Comparison of ENCODE assay signal across 14 cellular contexts in the genomic region with DNA sequence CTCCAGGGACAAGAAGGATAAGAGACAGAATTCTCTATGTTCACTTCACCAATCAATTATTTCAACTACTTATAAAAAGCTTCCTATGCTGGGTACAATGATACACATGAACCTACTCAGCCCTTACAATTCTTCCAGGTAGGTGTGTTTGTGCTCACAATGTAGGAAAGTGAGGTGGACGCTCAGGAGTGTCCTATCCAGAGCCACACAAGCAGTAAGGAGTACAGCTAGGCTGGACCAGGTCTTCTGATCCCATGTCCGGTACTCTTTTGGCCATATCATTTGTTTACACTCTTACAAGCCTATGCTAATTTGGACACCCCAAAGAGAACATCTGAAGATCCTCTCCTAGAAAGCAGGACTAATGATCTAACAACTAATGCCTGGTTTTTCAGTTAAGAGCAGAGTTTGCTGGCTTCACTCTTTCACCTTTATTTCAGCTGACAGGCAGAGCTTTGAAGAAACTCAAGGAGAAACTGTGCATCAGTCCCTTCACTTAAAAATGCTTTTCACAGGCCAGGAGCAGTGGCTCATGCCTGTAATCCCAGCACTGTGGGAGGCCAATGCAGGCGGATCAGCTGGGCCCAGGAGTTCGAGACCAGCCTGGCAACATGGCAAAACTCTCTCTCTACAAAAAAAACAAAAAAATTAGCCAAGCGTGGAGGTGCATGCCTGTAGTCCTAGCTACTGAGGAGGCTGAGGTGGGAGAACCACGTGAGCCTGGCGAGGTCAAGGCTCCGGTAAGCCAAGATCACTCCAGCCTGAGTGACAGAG. TPM values are rescaled to one million over a fixed set of nuclear protein-coding genes. Genes with fewer than 3 reads are reported as not detected.
A peak's percentile ranks its signal among the peaks of the same experiment; 100 is the strongest.
DNase-seq lines count a peak whose midpoint lies in the region; ATAC-seq and TF ChIP-seq lines count a peak whose summit lies in the region.
"Had no signal": no experiment of that assay in that cellular context is flagged by ENCODE, and none has a peak within 500 bp of the region (broad histone marks: within the 10 kb centered on the region; RNA-seq: fewer than 3 reads in every experiment).

No MANE protein-coding gene starts in this region.

- ATAC-seq in Panc1 = peak; percentile 62
- no peak for ATAC-seq in HG02840 (IDR thresholded peaks at IDR 0.05; ENCODE audit: low FRiP score, unreplicated experiment)
- no peak for ATAC-seq in HG03565 (IDR thresholded peaks at IDR 0.05; ENCODE audit: unreplicated experiment)
- no peak for ATAC-seq in GM21529 (IDR thresholded peaks at IDR 0.05; ENCODE audit: unreplicated experiment)

- H3K4me1 ChIP-seq in Panc1 (ENCODE audit: control insufficient read depth, insufficient read depth, low read length) = peaks cover 49% of the 10 kb centered on the region
- H3K4me1 ChIP-seq in endodermal cell (ENCODE audit: control insufficient read depth, insufficient read depth, low read length) = peaks cover 5% of the 10 kb centered on the region
- H3K4me1 ChIP-seq: uterus had no signal

- BruUV-seq in Panc1 (replicated peaks; lab: Mats Ljungman, UMichigan) = no TSS peak

- H3K9me3 ChIP-seq in Panc1 (ENCODE audit: control insufficient read depth, insufficient read depth, low read depth, low read length) (no peaks in the 10 kb centered on the region), endodermal cell (ENCODE audit: control insufficient read depth, low read length) (no peaks in the 10 kb centered on the region)
- H3K9me3 ChIP-seq: uterus had no signal

- H3K9ac ChIP-seq in endodermal cell (ENCODE audit: extremely low read depth, low read length, poor library complexity, severe bottlenecking) = no peak overlapping the region

- TF ChIP-seq CTCF in CD14-positive monocyte (IDR thresholded peaks at IDR 0.05) (no peak), Panc1 (IDR thresholded peaks at IDR 0.05) (no peak), endodermal cell (conservative IDR thresholded peaks at IDR 0.05) (no peak), neural crest cell (conservative IDR thresholded peaks at IDR 0.05) (no peak)

- no peak overlapping the region for H3K4me3 Mint-ChIP-seq in CD14-positive monocyte
- H3K4me3 Mint-ChIP-seq in endodermal cell = no peak overlapping the region
- no peak overlapping the region for H3K4me3 Mint-ChIP-seq in neural crest cell
- H3K4me3 Mint-ChIP-seq: activated naive CD8-positive, alpha-beta T cell treated with anti-CD3 and anti-CD28 coated beads, Interleukin-2, amount 50 U/mL, for 24 hours; activated T-helper 1 cell treated with anti-CD3 and anti-CD28 coated beads, Interleukin-12 subunit alpha, Interleukin-12 subunit beta, Interleukin-2, Interleukin-4 antibody, amounts not matched to agents 30 ng/mL and 10 ng/mL and 1 ng/mL, durations not matched to agents 14 hours and 24 hours and 36 hours had no signal

- H3K27me3 ChIP-seq in Panc1 (ENCODE audit: control insufficient read depth, insufficient read depth, low read length) = no peaks in the 10 kb centered on the region
- no peaks in the 10 kb centered on the region for H3K27me3 ChIP-seq in endodermal cell (ENCODE audit: control insufficient read depth, insufficient read depth, low read length, poor library complexity, severe bottlenecking)
- H3K27me3 ChIP-seq: uterus had no signal

- H3K4me3 ChIP-seq in Panc1 (ENCODE audit: low read depth in 2 of 2, low read length in 2 of 2) = peak overlapping the region in 1 of 2 experiments; percentile 6; a peak in 1 of 4 replicates
- no peak overlapping the region for H3K4me3 ChIP-seq in endodermal cell (ENCODE audit: low read length)
- H3K4me3 ChIP-seq: uterus had no signal

- CTCF ChIA-PET in Panc1 (lab: Charles Lee) = interaction anchor here (0.6 kb wide), 2 partner anchors 18 to 120 kb away, joined by 3 read pairs; no protein-coding TSS in a partner anchor

- H3K9me3 Mint-ChIP-seq in CD14-positive monocyte (peaks cover 0 to 6% (median 0%) of the 10 kb centered on the region in 7 donors), endodermal cell (peaks cover 2% of the 10 kb centered on the region), neural crest cell (peaks cover 8% of the 10 kb centered on the region)
- H3K9me3 Mint-ChIP-seq: activated naive CD8-positive, alpha-beta T cell treated with anti-CD3 and anti-CD28 coated beads, Interleukin-2, amount 50 U/mL, for 24 hours; activated T-helper 1 cell treated with anti-CD3 and anti-CD28 coated beads, Interleukin-12 subunit alpha, Interleukin-12 subunit beta, Interleukin-2, Interleukin-4 antibody, amounts not matched to agents 30 ng/mL and 10 ng/mL and 1 ng/mL, durations not matched to agents 14 hours and 24 hours and 36 hours had no signal

- intact Hi-C loops in CD14-positive monocyte (cut with micrococcal nuclease) = no loop called here
- intact Hi-C loops in Panc1 (cut with micrococcal nuclease; ENCODE audit: unreplicated experiment) = no loop called here

- WGBS in endodermal cell (ENCODE audit: insufficient coverage in 1 of 2, insufficient read length in 1 of 2), 2 experiments = 78 to 94% methylated on average over 2 to 8 of the region's 8 CpGs

- POLR2A ChIA-PET in Panc1 (lab: Charles Lee) = interaction anchor here (0.6 to 1.0 kb wide), 2 partner anchors 140 to 1879 kb away, joined by 4 to 11 read pairs; a partner anchor contains a TSS

- no peaks in the 10 kb centered on the region for H3K36me3 ChIP-seq in Panc1 (ENCODE audit: control insufficient read depth, insufficient read depth, low read length)
- H3K36me3 ChIP-seq in endodermal cell (ENCODE audit: control insufficient read depth, insufficient read depth, low read length) = no peaks in the 10 kb centered on the region
- H3K36me3 ChIP-seq: uterus had no signal

- H3K36me3 Mint-ChIP-seq in CD14-positive monocyte (peaks cover 0 to 2% of the 10 kb centered on the region in 2 donors), endodermal cell (ENCODE audit: low read depth) (peaks cover 15% of the 10 kb centered on the region), neural crest cell (ENCODE audit: low read depth) (peaks cover 11% of the 10 kb centered on the region)

- in situ Hi-C loops in Panc1 (cut with HindIII; ENCODE audit: low pct_unique_long_range_greater_than_20kb, low sequenced_read_pairs) = no loop called here

- H3K27me3 Mint-ChIP-seq in CD14-positive monocyte (ENCODE audit: low read depth in 3 of 3) (no peaks in the 10 kb centered on the region), endodermal cell (ENCODE audit: insufficient read depth) (no peaks in the 10 kb centered on the region), neural crest cell (ENCODE audit: low read depth) (no peaks in the 10 kb centered on the region)

- peak overlapping the region in 5 of 7 donors; percentile 28 to 80 (median 46) for H3K27ac Mint-ChIP-seq in CD14-positive monocyte
- H3K27ac Mint-ChIP-seq in endodermal cell = peak overlapping the region; percentile 41
- peak overlapping the region; percentile 46 for H3K27ac Mint-ChIP-seq in neural crest cell (ENCODE audit: unreplicated experiment)
- H3K27ac Mint-ChIP-seq: activated naive CD8-positive, alpha-beta T cell treated with anti-CD3 and anti-CD28 coated beads, Interleukin-2, amount 50 U/mL, for 24 hours; activated T-helper 1 cell treated with anti-CD3 and anti-CD28 coated beads, Interleukin-12 subunit alpha, Interleukin-12 subunit beta, Interleukin-2, Interleukin-4 antibody, amounts not matched to agents 30 ng/mL and 10 ng/mL and 1 ng/mL, durations not matched to agents 14 hours and 24 hours and 36 hours had no signal

- DNase-seq in CD14-positive monocyte (ENCODE audit: low spot score) (no peak), Panc1 (ENCODE audit: low read depth, low spot score) (no peak), endodermal cell (no peak), neural crest cell (ENCODE audit: low read depth, low spot score) (no peak), mesenteric fat pad (ENCODE audit: low spot score) (no peak)
- DNase-seq: activated naive CD8-positive, alpha-beta T cell treated with anti-CD3 and anti-CD28 coated beads, Interleukin-2, amount 50 U/mL, for 24 hours; NCI-H1694; NCI-H446 treated with DMSO at 0.1 percent for 48 hours; stimulated activated naive CD4-positive, alpha-beta T cell; uterus had no signal

- H3K4me1 Mint-ChIP-seq in CD14-positive monocyte (peaks cover 58% of the 10 kb centered on the region), endodermal cell (peaks cover 31% of the 10 kb centered on the region), neural crest cell (peaks cover 43% of the 10 kb centered on the region)

- H3K27ac ChIP-seq in Panc1 (ENCODE audit: low read length) (peak overlapping the region; percentile 70; the same call in 1 of the 2 replicates), endodermal cell (ENCODE audit: low read depth, low read length) (no peak overlapping the region)
- H3K27ac ChIP-seq: uterus had no signal

RNA-seq across cellular contexts. Expression of a gene that starts 27.5 kb away (rescaled TPM):
- polyA plus RNA-seq in CD14-positive monocyte = under 1 TPM; 0.78 to 1.00 TPM
- total RNA-seq in Panc1 (2021; ENCODE audit: unreplicated experiment) (97.8 TPM), endodermal cell (100 to 1,000 TPM; 143 to 162 TPM), neural crest cell (141 and 144 TPM in 2 replicates), mesenteric fat pad (9.0 TPM)
- polyA plus RNA-seq in Panc1 (2012; ENCODE audit: insufficient read length) = 55.9 TPM
- polyA plus RNA-seq in endodermal cell (2013, experiment 1 of 2) = 156 TPM
- 148 TPM for polyA plus RNA-seq in endodermal cell (2013, experiment 2 of 2)
